ENCODE assay signal across 1 cellular context in the genomic region with DNA sequence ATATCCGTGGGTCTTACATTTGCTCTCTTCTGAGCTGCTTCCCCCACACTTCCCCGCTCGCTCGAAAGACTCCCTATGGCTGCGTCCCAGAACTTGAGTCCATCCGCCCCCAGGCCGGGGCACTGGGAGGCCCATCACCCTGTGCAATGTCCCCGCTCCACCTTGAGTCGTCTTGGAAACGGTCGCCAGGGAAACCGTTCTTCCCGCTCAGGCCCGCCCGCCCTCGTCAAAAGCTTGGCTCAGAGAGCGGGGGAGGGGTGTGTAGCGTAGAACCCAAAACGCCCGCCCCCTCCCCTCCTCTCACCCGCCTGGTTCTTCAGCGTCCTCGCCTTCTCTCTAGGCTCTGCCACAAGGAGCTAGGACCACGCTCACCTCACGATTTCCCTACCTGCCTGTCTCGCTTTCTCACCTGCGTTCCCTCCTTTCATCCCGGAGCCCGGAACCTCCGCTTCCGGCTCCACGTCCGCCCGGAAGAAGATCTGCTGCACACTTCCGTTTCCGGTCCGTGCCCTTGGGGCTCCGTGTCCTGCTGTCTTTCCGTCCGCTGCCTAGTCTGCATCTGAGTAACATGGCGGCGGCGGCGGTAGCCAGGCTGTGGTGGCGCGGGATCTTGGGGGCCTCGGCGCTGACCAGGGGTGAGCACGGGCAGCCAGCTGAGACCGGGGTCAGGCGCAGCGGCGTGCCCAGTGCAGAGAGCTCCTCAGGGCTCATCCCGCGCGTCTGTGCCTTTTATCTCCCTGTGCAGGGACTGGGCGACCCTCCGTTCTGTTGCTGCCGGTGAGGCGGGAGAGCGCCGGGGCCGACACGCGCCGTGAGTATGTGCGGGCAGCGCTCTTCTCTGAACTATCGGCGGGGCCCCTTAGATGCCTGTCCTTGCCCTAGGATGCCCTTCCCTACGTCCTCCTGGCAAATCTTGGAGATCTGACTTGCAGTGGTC.
TF ChIP-seq lines count a peak whose summit lies in the region.

A gene (minus strand): TSS at position 447 of the 937 bp plus-strand sequence. CDS start 19 bp downstream, at position 428.
A gene (plus strand): TSS at position 551 of the 937 bp plus-strand sequence. CDS start 18 bp downstream, at position 569.

TF ChIP-seq in K562, 482 proteins besides CTCF, POLR2A, EP300 and RAD21 (continued from another document and continues in another):
- TF ChIP-seq, protein P1, sequence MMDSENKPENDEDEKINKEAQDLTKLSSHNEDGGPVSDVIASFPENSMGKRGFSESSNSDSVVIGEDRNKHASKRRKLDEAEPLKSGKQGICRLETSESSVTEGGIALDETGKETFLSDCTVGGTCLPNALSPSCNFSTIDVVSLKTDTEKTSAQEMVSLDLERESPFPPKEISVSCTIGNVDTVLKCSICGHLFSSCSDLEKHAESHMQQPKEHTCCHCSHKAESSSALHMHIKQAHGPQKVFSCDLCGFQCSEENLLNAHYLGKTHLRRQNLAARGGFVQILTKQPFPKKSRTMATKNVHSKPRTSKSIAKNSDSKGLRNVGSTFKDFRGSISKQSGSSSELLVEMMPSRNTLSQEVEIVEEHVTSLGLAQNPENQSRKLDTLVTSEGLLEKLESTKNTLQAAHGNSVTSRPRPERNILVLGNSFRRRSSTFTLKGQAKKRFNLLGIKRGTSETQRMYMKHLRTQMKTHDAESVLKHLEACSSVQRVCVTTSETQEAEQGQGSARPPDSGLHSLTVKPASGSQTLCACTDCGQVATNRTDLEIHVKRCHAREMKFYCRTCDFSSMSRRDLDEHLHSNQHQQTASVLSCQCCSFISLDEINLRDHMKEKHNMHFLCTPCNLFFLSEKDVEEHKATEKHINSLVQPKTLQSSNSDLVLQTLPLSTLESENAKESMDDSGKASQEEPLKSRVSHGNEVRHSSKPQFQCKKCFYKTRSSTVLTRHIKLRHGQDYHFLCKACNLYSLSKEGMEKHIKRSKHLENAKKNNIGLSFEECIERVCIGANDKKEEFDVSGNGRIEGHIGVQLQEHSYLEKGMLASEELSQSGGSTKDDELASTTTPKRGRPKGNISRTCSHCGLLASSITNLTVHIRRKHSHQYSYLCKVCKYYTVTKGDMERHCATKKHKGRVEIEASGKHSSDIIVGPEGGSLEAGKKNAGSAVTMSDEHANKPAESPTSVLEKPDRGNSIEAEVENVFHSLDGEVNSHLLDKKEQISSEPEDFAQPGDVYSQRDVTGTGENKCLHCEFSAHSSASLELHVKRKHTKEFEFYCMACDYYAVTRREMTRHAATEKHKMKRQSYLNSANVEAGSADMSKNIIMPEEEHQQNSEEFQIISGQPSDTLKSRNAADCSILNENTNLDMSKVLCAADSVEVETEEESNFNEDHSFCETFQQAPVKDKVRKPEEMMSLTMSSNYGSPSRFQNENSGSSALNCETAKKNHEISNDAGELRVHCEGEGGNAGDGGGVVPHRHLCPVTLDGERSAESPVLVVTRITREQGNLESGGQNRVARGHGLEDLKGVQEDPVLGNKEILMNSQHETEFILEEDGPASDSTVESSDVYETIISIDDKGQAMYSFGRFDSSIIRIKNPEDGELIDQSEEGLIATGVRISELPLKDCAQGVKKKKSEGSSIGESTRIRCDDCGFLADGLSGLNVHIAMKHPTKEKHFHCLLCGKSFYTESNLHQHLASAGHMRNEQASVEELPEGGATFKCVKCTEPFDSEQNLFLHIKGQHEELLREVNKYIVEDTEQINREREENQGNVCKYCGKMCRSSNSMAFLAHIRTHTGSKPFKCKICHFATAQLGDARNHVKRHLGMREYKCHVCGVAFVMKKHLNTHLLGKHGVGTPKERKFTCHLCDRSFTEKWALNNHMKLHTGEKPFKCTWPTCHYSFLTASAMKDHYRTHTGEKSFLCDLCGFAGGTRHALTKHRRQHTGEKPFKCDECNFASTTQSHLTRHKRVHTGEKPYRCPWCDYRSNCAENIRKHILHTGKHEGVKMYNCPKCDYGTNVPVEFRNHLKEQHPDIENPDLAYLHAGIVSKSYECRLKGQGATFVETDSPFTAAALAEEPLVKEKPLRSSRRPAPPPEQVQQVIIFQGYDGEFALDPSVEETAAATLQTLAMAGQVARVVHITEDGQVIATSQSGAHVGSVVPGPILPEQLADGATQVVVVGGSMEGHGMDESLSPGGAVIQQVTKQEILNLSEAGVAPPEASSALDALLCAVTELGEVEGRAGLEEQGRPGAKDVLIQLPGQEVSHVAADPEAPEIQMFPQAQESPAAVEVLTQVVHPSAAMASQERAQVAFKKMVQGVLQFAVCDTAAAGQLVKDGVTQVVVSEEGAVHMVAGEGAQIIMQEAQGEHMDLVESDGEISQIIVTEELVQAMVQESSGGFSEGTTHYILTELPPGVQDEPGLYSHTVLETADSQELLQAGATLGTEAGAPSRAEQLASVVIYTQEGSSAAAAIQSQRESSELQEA (IDR thresholded peaks at IDR 0.05; ENCODE audit: low read depth): peak; percentile 75
- peak; percentile 93 for TF ChIP-seq SUPT5H (IDR thresholded peaks at IDR 0.05)
- TF ChIP-seq MEIS2 (IDR thresholded peaks at IDR 0.05; ENCODE audit: partially characterized antibody): peak; percentile 32
- peak; percentile 73 for TF ChIP-seq NCOR1 (IDR thresholded peaks at IDR 0.05)
- TF ChIP-seq TCFL5 (CRISPR knock-in tag; conservative IDR thresholded peaks at IDR 0.05): no peak
- TF ChIP-seq, protein P2, sequence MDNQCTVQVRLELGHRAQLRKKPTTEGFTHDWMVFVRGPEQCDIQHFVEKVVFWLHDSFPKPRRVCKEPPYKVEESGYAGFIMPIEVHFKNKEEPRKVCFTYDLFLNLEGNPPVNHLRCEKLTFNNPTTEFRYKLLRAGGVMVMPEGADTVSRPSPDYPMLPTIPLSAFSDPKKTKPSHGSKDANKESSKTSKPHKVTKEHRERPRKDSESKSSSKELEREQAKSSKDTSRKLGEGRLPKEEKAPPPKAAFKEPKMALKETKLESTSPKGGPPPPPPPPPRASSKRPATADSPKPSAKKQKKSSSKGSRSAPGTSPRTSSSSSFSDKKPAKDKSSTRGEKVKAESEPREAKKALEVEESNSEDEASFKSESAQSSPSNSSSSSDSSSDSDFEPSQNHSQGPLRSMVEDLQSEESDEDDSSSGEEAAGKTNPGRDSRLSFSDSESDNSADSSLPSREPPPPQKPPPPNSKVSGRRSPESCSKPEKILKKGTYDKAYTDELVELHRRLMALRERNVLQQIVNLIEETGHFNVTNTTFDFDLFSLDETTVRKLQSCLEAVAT (IDR thresholded peaks at IDR 0.05): peak; percentile 72 to 86; a peak in 3 of 4 replicates
- TF ChIP-seq NFXL1 (CRISPR knock-in tag; IDR thresholded peaks at IDR 0.05): no peak
- TF ChIP-seq HIVEP1 (CRISPR knock-in tag; IDR thresholded peaks at IDR 0.05): no peak
- TF ChIP-seq ZSCAN29 (IDR thresholded peaks at IDR 0.05): 0 out of 2 replicates have a peak, but pooled peaks have one; percentile 7
- peak; percentile 57 for TF ChIP-seq FOXM1 (IDR thresholded peaks at IDR 0.05; ENCODE audit: low read depth)
- peak; percentile 80; the same call in 1 of the 2 replicates for TF ChIP-seq FOXM1 (CRISPR knock-in tag; IDR thresholded peaks at IDR 0.05; ENCODE audit: low read depth)
- no peak for TF ChIP-seq HNRNPL (IDR thresholded peaks at IDR 0.05; ENCODE audit: low read depth, low read length)
- no peak for TF ChIP-seq ZNF695 (CRISPR knock-in tag; IDR thresholded peaks at IDR 0.05)
- no peak; the same call in 1 of the 2 replicates for TF ChIP-seq CBFA2T3 (IDR thresholded peaks at IDR 0.05)
- peak; percentile 99 for TF ChIP-seq PHF8 (IDR thresholded peaks at IDR 0.05; ENCODE audit: borderline replicate concordance, low read length)
- TF ChIP-seq ZNF384 (IDR thresholded peaks at IDR 0.05; ENCODE audit: low read depth, low read length): 0 out of 2 replicates have a peak, but pooled peaks have one; percentile 30
- TF ChIP-seq NR2C1 (IDR thresholded peaks at IDR 0.05): peak; percentile 90
- peak; percentile 83 for TF ChIP-seq NR2C1 (tag; IDR thresholded peaks at IDR 0.05)
- peak; percentile 51 for TF ChIP-seq EHMT2 (IDR thresholded peaks at IDR 0.05)
- peak; percentile 94 for TF ChIP-seq NFATC3 (IDR thresholded peaks at IDR 0.05)
- TF ChIP-seq, protein P3, sequence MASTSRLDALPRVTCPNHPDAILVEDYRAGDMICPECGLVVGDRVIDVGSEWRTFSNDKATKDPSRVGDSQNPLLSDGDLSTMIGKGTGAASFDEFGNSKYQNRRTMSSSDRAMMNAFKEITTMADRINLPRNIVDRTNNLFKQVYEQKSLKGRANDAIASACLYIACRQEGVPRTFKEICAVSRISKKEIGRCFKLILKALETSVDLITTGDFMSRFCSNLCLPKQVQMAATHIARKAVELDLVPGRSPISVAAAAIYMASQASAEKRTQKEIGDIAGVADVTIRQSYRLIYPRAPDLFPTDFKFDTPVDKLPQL (IDR thresholded peaks at IDR 0.05; ENCODE audit: extremely low read depth, insufficient read length): no peak
- TF ChIP-seq SRF (CRISPR knock-in tag; IDR thresholded peaks at IDR 0.05): peak in 1 of 2 experiments; percentile 49; a peak in 1 of 4 replicates
- no peak for TF ChIP-seq TEAD2 (tag; IDR thresholded peaks at IDR 0.05)
- peak in 1 of 2 experiments; percentile 100; a peak in 2 of 4 replicates for TF ChIP-seq KDM4B (IDR thresholded peaks at IDR 0.05; ENCODE audit: borderline replicate concordance in 2 of 2, low read depth in 1 of 2)
- TF ChIP-seq TFAM (CRISPR knock-in tag; conservative IDR thresholded peaks at IDR 0.05): no peak
- TF ChIP-seq EZH2 (IDR thresholded peaks at IDR 0.05; ENCODE audit: borderline replicate concordance, low read depth, low read length): no peak
- TF ChIP-seq, protein P4, sequence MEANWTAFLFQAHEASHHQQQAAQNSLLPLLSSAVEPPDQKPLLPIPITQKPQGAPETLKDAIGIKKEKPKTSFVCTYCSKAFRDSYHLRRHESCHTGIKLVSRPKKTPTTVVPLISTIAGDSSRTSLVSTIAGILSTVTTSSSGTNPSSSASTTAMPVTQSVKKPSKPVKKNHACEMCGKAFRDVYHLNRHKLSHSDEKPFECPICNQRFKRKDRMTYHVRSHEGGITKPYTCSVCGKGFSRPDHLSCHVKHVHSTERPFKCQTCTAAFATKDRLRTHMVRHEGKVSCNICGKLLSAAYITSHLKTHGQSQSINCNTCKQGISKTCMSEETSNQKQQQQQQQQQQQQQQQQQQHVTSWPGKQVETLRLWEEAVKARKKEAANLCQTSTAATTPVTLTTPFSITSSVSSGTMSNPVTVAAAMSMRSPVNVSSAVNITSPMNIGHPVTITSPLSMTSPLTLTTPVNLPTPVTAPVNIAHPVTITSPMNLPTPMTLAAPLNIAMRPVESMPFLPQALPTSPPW (CRISPR knock-in tag; IDR thresholded peaks at IDR 0.05): peak; percentile 90
- no peak for TF ChIP-seq ZNF224 (CRISPR knock-in tag; IDR thresholded peaks at IDR 0.05)
- TF ChIP-seq RAD51 (IDR thresholded peaks at IDR 0.05; ENCODE audit: borderline replicate concordance, low read depth): peak; percentile 37; the same call in 1 of the 2 replicates
- TF ChIP-seq TRIM24 (IDR thresholded peaks at IDR 0.05): peak; percentile 82 to 100
- TF ChIP-seq, protein P5, sequence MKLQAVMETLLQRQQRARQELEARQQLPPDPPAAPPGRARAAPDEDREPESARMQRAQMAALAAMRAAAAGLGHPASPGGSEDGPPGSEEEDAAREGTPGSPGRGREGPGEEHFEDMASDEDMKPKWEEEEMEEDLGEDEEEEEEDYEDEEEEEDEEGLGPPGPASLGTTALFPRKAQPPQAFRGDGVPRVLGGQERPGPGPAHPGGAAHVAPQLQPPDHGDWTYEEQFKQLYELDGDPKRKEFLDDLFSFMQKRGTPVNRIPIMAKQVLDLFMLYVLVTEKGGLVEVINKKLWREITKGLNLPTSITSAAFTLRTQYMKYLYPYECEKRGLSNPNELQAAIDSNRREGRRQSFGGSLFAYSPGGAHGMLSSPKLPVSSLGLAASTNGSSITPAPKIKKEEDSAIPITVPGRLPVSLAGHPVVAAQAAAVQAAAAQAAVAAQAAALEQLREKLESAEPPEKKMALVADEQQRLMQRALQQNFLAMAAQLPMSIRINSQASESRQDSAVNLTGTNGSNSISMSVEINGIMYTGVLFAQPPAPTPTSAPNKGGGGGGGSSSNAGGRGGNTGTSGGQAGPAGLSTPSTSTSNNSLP (IDR thresholded peaks at IDR 0.05; ENCODE audit: borderline replicate concordance, low read depth, low read length): no peak
- peak; percentile 99 for TF ChIP-seq RBBP5 (IDR thresholded peaks at IDR 0.05; ENCODE audit: borderline replicate concordance, insufficient read depth, low read length, poor library complexity, severe bottlenecking)
- no peak for TF ChIP-seq CEBPB (tag; IDR thresholded peaks at IDR 0.05)
- no peak for TF ChIP-seq ZNF217 (CRISPR knock-in tag; IDR thresholded peaks at IDR 0.05)
- no peak for TF ChIP-seq ZNF324 (CRISPR knock-in tag; IDR thresholded peaks at IDR 0.05)
- TF ChIP-seq, protein P6, sequence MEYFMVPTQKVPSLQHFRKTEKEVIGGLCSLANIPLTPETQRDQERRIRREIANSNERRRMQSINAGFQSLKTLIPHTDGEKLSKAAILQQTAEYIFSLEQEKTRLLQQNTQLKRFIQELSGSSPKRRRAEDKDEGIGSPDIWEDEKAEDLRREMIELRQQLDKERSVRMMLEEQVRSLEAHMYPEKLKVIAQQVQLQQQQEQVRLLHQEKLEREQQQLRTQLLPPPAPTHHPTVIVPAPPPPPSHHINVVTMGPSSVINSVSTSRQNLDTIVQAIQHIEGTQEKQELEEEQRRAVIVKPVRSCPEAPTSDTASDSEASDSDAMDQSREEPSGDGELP (CRISPR knock-in tag; IDR thresholded peaks at IDR 0.05; ENCODE audit: borderline replicate concordance): peak; percentile 93
- 0 out of 2 replicates have a peak, but pooled peaks have one; percentile 28 for TF ChIP-seq GATA2 (CRISPR knock-in tag; IDR thresholded peaks at IDR 0.05)
- TF ChIP-seq NONO (IDR thresholded peaks at IDR 0.05; ENCODE audit: low read depth in 2 of 2, low read length in 1 of 2): peak; percentile 47 to 54; a peak in 3 of 4 replicates
- peak; percentile 98 for TF ChIP-seq SIN3B (IDR thresholded peaks at IDR 0.05; ENCODE audit: low read depth)
- TF ChIP-seq KLF10 (CRISPR knock-in tag; IDR thresholded peaks at IDR 0.05): no peak
- TF ChIP-seq, protein P7, sequence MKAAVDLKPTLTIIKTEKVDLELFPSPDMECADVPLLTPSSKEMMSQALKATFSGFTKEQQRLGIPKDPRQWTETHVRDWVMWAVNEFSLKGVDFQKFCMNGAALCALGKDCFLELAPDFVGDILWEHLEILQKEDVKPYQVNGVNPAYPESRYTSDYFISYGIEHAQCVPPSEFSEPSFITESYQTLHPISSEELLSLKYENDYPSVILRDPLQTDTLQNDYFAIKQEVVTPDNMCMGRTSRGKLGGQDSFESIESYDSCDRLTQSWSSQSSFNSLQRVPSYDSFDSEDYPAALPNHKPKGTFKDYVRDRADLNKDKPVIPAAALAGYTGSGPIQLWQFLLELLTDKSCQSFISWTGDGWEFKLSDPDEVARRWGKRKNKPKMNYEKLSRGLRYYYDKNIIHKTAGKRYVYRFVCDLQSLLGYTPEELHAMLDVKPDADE (conservative IDR thresholded peaks at IDR 0.05; ENCODE audit: control insufficient read depth, low read depth, low read length): peak; percentile 86; the same call in 1 of the 2 replicates
